In genomic region chrX:66163849-66164401, GRCh38 we compare ENCODE assay signal across 1 cellular context.
TF ChIP-seq lines count a peak whose summit lies in the region.

HEPH (plus strand) TSS chrX:66164247; CDS start chrX:66170571, 6,324 bp downstream.

TF ChIP-seq in K562, 482 proteins besides CTCF, POLR2A, EP300 and RAD21 (continued from another document and continues in another):
- TF ChIP-seq CHD7 (IDR thresholded peaks at IDR 0.05; ENCODE audit: low read depth, low read length) (no peak), ZC3H4 (CRISPR knock-in tag; IDR thresholded peaks at IDR 0.05; ENCODE audit: borderline replicate concordance) (no peak), TBP (optimal IDR thresholded peaks at IDR 0.05; ENCODE audit: low read depth, low read length) (peak; percentile 78), ZNF586 (CRISPR knock-in tag; conservative IDR thresholded peaks at IDR 0.05) (no peak), ZNF518B (CRISPR knock-in tag; IDR thresholded peaks at IDR 0.05) (no peak), CTBP1 (IDR thresholded peaks at IDR 0.05; ENCODE audit: borderline replicate concordance) (peak; percentile 60; the same call in 1 of the 2 replicates), HMGXB4 (CRISPR knock-in tag; IDR thresholded peaks at IDR 0.05) (no peak), SETDB1 (IDR thresholded peaks at IDR 0.05; ENCODE audit: low read length) (no peak), ZBTB9 (CRISPR knock-in tag; IDR thresholded peaks at IDR 0.05) (no peak), ZNF253 (CRISPR knock-in tag; conservative IDR thresholded peaks at IDR 0.05) (no peak), SMC3 (conservative IDR thresholded peaks at IDR 0.05; ENCODE audit: insufficient read depth, low read depth, low read length) (0 out of 2 replicates have a peak, but pooled peaks have one; percentile 5), THRAP3 (IDR thresholded peaks at IDR 0.05; ENCODE audit: borderline replicate concordance) (peak; percentile 51; the same call in 1 of the 2 replicates), ZNF316 (IDR thresholded peaks at IDR 0.05) (no peak), ELK3 (CRISPR knock-in tag; IDR thresholded peaks at IDR 0.05) (no peak), USF2 (CRISPR knock-in tag; IDR thresholded peaks at IDR 0.05) (no peak), PTTG1 (tag; IDR thresholded peaks at IDR 0.05; ENCODE audit: low read depth) (no peak), POLR3A (IDR thresholded peaks at IDR 0.05; ENCODE audit: borderline replicate concordance, extremely low read depth, insufficient read depth, insufficient read length) (no peak), KDM1A (IDR thresholded peaks at IDR 0.05) (no peak; a peak in 1 of 4 replicates), SFPQ (IDR thresholded peaks at IDR 0.05; ENCODE audit: low read depth, low read length) (no peak), ZEB2 (IDR thresholded peaks at IDR 0.05) (peak; percentile 20; the same call in 1 of the 2 replicates), ZKSCAN3 (CRISPR knock-in tag; IDR thresholded peaks at IDR 0.05) (no peak), PTRF (tag; IDR thresholded peaks at IDR 0.05) (no peak)
